ENCODE assay signal across 13 cellular contexts in the genomic region with DNA sequence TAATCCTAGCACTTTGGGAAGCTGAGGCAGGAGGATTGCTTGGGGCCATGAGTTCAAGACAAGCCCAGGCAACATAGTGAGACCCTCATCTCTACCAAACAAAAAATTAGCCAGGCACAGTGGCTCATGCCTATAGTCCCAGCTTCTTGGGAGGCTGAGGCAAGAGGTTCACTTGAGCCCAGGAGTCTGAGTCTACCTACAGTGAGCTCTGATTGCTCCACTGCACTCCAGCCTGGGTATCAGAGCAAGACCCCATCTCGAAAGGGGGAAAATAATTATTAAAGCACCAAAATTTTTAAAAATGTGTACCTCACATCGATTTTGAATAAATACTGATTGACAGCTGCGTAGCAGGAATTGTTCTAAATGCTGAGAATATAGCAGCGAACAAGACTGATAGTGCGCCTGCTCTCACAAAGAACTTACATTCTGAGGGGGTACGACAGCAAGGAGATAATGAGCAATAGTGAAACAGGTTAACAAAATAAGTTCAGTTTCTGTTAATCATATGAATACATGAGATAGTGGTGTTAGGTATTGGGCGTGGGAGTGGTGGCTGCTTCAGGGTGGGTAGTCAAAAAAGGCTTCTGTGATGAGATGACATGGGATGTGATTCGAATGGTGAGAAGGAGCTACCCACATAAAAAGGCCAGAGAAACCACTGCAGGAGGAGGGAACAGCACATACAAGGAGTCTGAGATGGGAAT. TPM values are rescaled to one million over a fixed set of nuclear protein-coding genes. Genes with fewer than 3 reads are reported as not detected.
DNase-seq lines count a peak whose midpoint lies in the region; ATAC-seq and TF ChIP-seq lines count a peak whose summit lies in the region.
"Had no signal": no experiment of that assay in that cellular context is flagged by ENCODE, and none has a peak within 500 bp of the region (broad histone marks: within the 10 kb centered on the region; RNA-seq: fewer than 3 reads in every experiment).

No MANE protein-coding gene starts in this region.

- peaks cover 20% of the 10 kb centered on the region for H3K4me1 Mint-ChIP-seq in activated naive CD8-positive, alpha-beta T cell treated with anti-CD3 and anti-CD28 coated beads, Interleukin-2, amount 50 U/mL, for 24 hours
- H3K4me1 Mint-ChIP-seq in immature natural killer cell, result peaks cover 3 to 10% of the 10 kb centered on the region in 2 donors
- H3K4me1 Mint-ChIP-seq: activated B cell treated with CpG ODN at 0.5 μM for 24 hours had no signal

- H3K4me3 ChIP-seq in GM12865 (ENCODE audit: low read depth, low read length), result no peak overlapping the region
- H3K4me3 ChIP-seq: cardiac muscle cell, left ventricle myocardium inferior had no signal

- TF ChIP-seq CTCF in GM12865 (IDR thresholded peaks at IDR 0.05; ENCODE audit: insufficient read depth, low read depth, low read length, missing control alignments), result no peak

- DNase-seq in GM12865 (ENCODE audit: low read depth), result peak; percentile 75
- DNase-seq in activated naive CD8-positive, alpha-beta T cell treated with anti-CD3 and anti-CD28 coated beads, Interleukin-2, amount 50 U/mL, for 24 hours, result peak; percentile 33
- no peak for DNase-seq in immature natural killer cell
- DNase-seq in GF-D8 (lab: John Stamatoyannopoulos, UW), result no peak
- no peak for DNase-seq in ureter (ENCODE audit: low spot score)
- DNase-seq in NCI-H2196 treated with DMSO at 0.1 percent for 48 hours (lab: John Stamatoyannopoulos, UW; ENCODE audit: unreplicated experiment), result no peak
- DNase-seq: activated B cell treated with CpG ODN at 0.5 μM for 24 hours, left ventricle myocardium inferior, NCI-H2029, posterior cingulate gyrus had no signal

- H3K9me3 Mint-ChIP-seq in activated naive CD8-positive, alpha-beta T cell treated with anti-CD3 and anti-CD28 coated beads, Interleukin-2, amount 50 U/mL, for 24 hours, result no peaks in the 10 kb centered on the region
- no peaks in the 10 kb centered on the region for H3K9me3 Mint-ChIP-seq in immature natural killer cell
- H3K9me3 Mint-ChIP-seq: activated B cell treated with CpG ODN at 0.5 μM for 24 hours had no signal

- peak; percentile 92 for ATAC-seq in GM19035 (IDR thresholded peaks at IDR 0.05; ENCODE audit: unreplicated experiment)
- ATAC-seq in HG03060 (IDR thresholded peaks at IDR 0.05; ENCODE audit: low read depth, unreplicated experiment), result peak; percentile 85
- peak; percentile 94 for ATAC-seq in activated naive CD8-positive, alpha-beta T cell treated with anti-CD3 and anti-CD28 coated beads, Interleukin-2, amount 50 U/mL, for 24 hours

- H3K4me3 Mint-ChIP-seq in activated naive CD8-positive, alpha-beta T cell treated with anti-CD3 and anti-CD28 coated beads, Interleukin-2, amount 50 U/mL, for 24 hours, result no peak overlapping the region
- no peak overlapping the region for H3K4me3 Mint-ChIP-seq in immature natural killer cell
- H3K4me3 Mint-ChIP-seq: activated B cell treated with CpG ODN at 0.5 μM for 24 hours had no signal

- peaks cover 29% of the 10 kb centered on the region for H3K36me3 Mint-ChIP-seq in activated naive CD8-positive, alpha-beta T cell treated with anti-CD3 and anti-CD28 coated beads, Interleukin-2, amount 50 U/mL, for 24 hours (ENCODE audit: low read depth)
- H3K36me3 Mint-ChIP-seq in immature natural killer cell, result peaks cover 8 to 44% (median 16%) of the 10 kb centered on the region in 3 donors

- no peaks in the 10 kb centered on the region for H3K27me3 Mint-ChIP-seq in activated naive CD8-positive, alpha-beta T cell treated with anti-CD3 and anti-CD28 coated beads, Interleukin-2, amount 50 U/mL, for 24 hours
- peaks cover 0 to 1% (median 0%) of the 10 kb centered on the region in 3 donors for H3K27me3 Mint-ChIP-seq in immature natural killer cell (ENCODE audit: low read depth in 3 of 3)
- H3K27me3 Mint-ChIP-seq: activated B cell treated with CpG ODN at 0.5 μM for 24 hours had no signal

- peak overlapping the region; percentile 8 for H3K27ac Mint-ChIP-seq in activated naive CD8-positive, alpha-beta T cell treated with anti-CD3 and anti-CD28 coated beads, Interleukin-2, amount 50 U/mL, for 24 hours
- peak overlapping the region in 3 of 6 donors; percentile 11 to 17 (median 15) for H3K27ac Mint-ChIP-seq in immature natural killer cell
- H3K27ac Mint-ChIP-seq: activated B cell treated with CpG ODN at 0.5 μM for 24 hours had no signal

RNA-seq across cellular contexts. Expression of a gene that starts 19.6 kb away (rescaled TPM):
- 10 to 100 TPM in 1 of 3 donors, 1 to 10 TPM in 2; 4.4 to 12.1 (median 7.4) TPM for polyA plus RNA-seq in immature natural killer cell
- total RNA-seq in ureter, result 22.0 TPM

RNA-seq across cellular contexts. Expression of a gene that starts 33.9 kb away (rescaled TPM):
- under 1 TPM in 1 of 3 donors, not detected in 2; 0.28 TPM for polyA plus RNA-seq in immature natural killer cell
- total RNA-seq in ureter, result 13.3 TPM
- total RNA-seq: activated B cell treated with CpG ODN at 0.5 μM for 24 hours had no signal

RNA-seq across cellular contexts. Expression of a gene that starts 54.1 kb away (rescaled TPM):
- polyA plus RNA-seq in immature natural killer cell, result 10 to 100 TPM; 26.2 to 58.7 (median 36.9) TPM
- 26.8 TPM for total RNA-seq in ureter

Comparison
In these comparisons a context has a peak if more than half of its experiments do, and no peak if none do; other contexts are left out.
1. DNase-seq: peak in GM12865 (single experiment) and activated naive CD8-positive, alpha-beta T cell treated with anti-CD3 and anti-CD28 coated beads, Interleukin-2, amount 50 U/mL, for 24 hours (single experiment); none in immature natural killer cell (0 of 3), GF-D8 (single experiment), ureter (single experiment) and NCI-H2196 treated with DMSO at 0.1 percent for 48 hours (single experiment).
2. Peak in every context shown above with its lines, with median percentiles within 50 percentile points of each other: ATAC-seq.